1 cellular context compared by ENCODE assay signal in genomic region chr7:628041-628763, GRCh38.
A peak's percentile ranks its signal among the peaks of the same experiment; 100 is the strongest.
TF ChIP-seq lines count a peak whose summit lies in the region.

No MANE protein-coding gene starts in this region.

TF ChIP-seq in H1, 55 proteins besides CTCF, POLR2A, EP300 and RAD21 (continued from another document):
- 0 out of 2 replicates have a peak, but pooled peaks have one; percentile 9 for TF ChIP-seq E2F6 (IDR thresholded peaks at IDR 0.05)
